In the genomic region with DNA sequence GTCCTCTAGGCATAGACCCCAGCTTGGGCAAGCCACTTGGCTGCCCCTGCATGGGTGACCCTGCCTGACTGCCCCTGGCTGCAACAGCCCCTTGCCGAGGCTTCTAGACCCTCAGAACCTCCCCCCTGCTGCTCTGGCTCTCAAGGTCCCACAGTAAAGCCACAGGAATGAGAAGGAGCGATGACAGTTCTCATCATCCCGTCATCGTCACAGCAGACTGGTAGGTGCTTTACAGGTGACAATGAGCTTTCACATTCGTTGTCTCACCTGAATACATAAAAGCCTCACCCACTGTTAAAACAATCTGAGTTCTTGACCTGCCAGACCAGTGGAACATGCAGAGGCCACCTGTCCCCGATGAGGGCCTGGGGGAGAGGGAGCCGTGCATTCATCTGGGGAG, we compare ENCODE assay signal across 17 cellular contexts. TPM values are rescaled to one million over a fixed set of nuclear protein-coding genes. Genes with fewer than 3 reads are reported as not detected.
DNase-seq lines count a peak whose midpoint lies in the region; ATAC-seq and TF ChIP-seq lines count a peak whose summit lies in the region.
"Had no signal": no experiment of that assay in that cellular context is flagged by ENCODE, and none has a peak within 500 bp of the region (broad histone marks: within the 10 kb centered on the region; RNA-seq: fewer than 3 reads in every experiment).

No MANE protein-coding gene starts in this region.

- no peaks in the 10 kb centered on the region for H3K9me2 ChIP-seq in SK-N-SH
- no peaks in the 10 kb centered on the region for H3K9me2 ChIP-seq in hepatocyte (replicated peaks; ENCODE audit: insufficient read depth)

- H3K4me2 ChIP-seq in SK-N-SH, result peak overlapping the region; percentile 84; the same call in 1 of the 2 replicates
- H3K4me2 ChIP-seq in hepatocyte, result no peak overlapping the region

- peaks cover 30% of the 10 kb centered on the region for H3F3A ChIP-seq in SK-N-SH (replicated peaks; ENCODE audit: insufficient read depth)

- CTCF ChIA-PET in SK-N-SH (lab: Yijun Ruan, JAX), result interaction anchor here (1.5 kb wide), 1 partner anchor 54 kb away, joined by 4 read pairs; no protein-coding TSS in a partner anchor

- H3K9me3 ChIP-seq in SK-N-SH (no peaks in the 10 kb centered on the region), hepatocyte (ENCODE audit: low read depth) (no peaks in the 10 kb centered on the region), suprapubic skin (no peaks in the 10 kb centered on the region)
- H3K9me3 ChIP-seq: spleen had no signal

- TF ChIP-seq EP300 in SK-N-SH (IDR thresholded peaks at IDR 0.05; ENCODE audit: borderline replicate concordance in 1 of 2, low read depth in 1 of 2, low read length in 1 of 2), result no peak
- no peak for TF ChIP-seq EP300 in suprapubic skin (IDR thresholded peaks at IDR 0.05)

- H3K36me3 ChIP-seq in SK-N-SH (replicated peaks in 1 of 2; ENCODE audit: control insufficient read depth in 1 of 2, insufficient read depth in 2 of 2, low read length in 1 of 2), result no peaks in the 10 kb centered on the region
- no peaks in the 10 kb centered on the region for H3K36me3 ChIP-seq in hepatocyte (replicated peaks; ENCODE audit: insufficient read depth, low read depth)
- no peaks in the 10 kb centered on the region for H3K36me3 ChIP-seq in suprapubic skin
- H3K36me3 ChIP-seq: spleen had no signal

- WGBS in SK-N-SH (ENCODE audit: low lambda C conversion rate), result 79% methylated on average over 7 of the region's 7 CpGs
- WGBS in hepatocyte (ENCODE audit: low lambda C conversion rate, missing lambda C conversion rate), result 66% methylated on average over 7 of the region's 7 CpGs
- 64% methylated on average over 7 of the region's 7 CpGs for WGBS in suprapubic skin

- H2AFZ ChIP-seq in SK-N-SH (ENCODE audit: low read depth) (no peak overlapping the region), hepatocyte (no peak overlapping the region)

- no peak for ATAC-seq in SK-N-SH treated with all-trans-retinoic acid at 6 μM for 48 hours

- POLR2A ChIA-PET in SK-N-SH (lab: Yijun Ruan, JAX), result interaction anchor here (0.6 kb wide), 1 partner anchor 22 kb away, joined by 3 read pairs; no protein-coding TSS in a partner anchor

- TF ChIP-seq POLR2A in suprapubic skin (IDR thresholded peaks at IDR 0.05), result no peak

- H3K4me1 ChIP-seq in SK-N-SH (ENCODE audit: control insufficient read depth in 1 of 2, insufficient read depth in 2 of 2, low read depth in 1 of 2, low read length in 1 of 2), result peaks cover 2 to 16% of the 10 kb centered on the region in 2 experiments; a peak in 3 of 4 replicates
- H3K4me1 ChIP-seq in hepatocyte (ENCODE audit: insufficient read depth), result peaks cover 28% of the 10 kb centered on the region
- H3K4me1 ChIP-seq in suprapubic skin, result peaks cover 48% of the 10 kb centered on the region

- no peak overlapping the region for H3K4me3 ChIP-seq in SK-N-SH (ENCODE audit: low read depth in 2 of 2, low read length in 1 of 2)
- no peak overlapping the region for H3K4me3 ChIP-seq in hepatocyte
- no peak overlapping the region for H3K4me3 ChIP-seq in suprapubic skin
- H3K4me3 ChIP-seq: spleen had no signal

- TF ChIP-seq CTCF in SK-N-SH (IDR thresholded peaks at IDR 0.05) (no peak), hepatocyte (IDR thresholded peaks at IDR 0.05; ENCODE audit: poor library complexity) (no peak), suprapubic skin (IDR thresholded peaks at IDR 0.05) (no peak)

- peaks cover 96% of the 10 kb centered on the region for H4K20me1 ChIP-seq in SK-N-SH (ENCODE audit: insufficient read depth)
- peaks cover 11% of the 10 kb centered on the region for H4K20me1 ChIP-seq in hepatocyte (ENCODE audit: insufficient read depth, poor library complexity, severe bottlenecking)

- no peak for DNase-seq in SK-N-SH
- DNase-seq in SW480 (ENCODE audit: low spot score), result peak; percentile 29
- no peak for DNase-seq in hepatocyte (ENCODE audit: low spot score)
- DNase-seq in suprapubic skin (ENCODE audit: low spot score in 2 of 2), result no peak
- DNase-seq in NCI-H1694 treated with DMSO at 0.1 percent for 48 hours (lab: John Stamatoyannopoulos, UW), result no peak
- no peak for DNase-seq in NCI-H524 (lab: John Stamatoyannopoulos, UW)
- DNase-seq in caudate nucleus (lab: John Stamatoyannopoulos, UW), result no peak
- DNase-seq: 8988T; activated CD4-positive, alpha-beta T cell treated with anti-CD3 and anti-CD28 coated beads, Interleukin-2, amount 50 U/mL, for 48 hours; activated naive CD4-positive, alpha-beta T cell treated with anti-CD3 and anti-CD28 coated beads for 36 hours; head of caudate nucleus; naive B cell; NCI-H1436; spleen; stimulated activated CD8-positive, alpha-beta memory T cell treated with anti-CD3 and anti-CD28 coated beads, Interleukin-4, amount 100 ng/mL, for 48 hours; SW 1271 had no signal

- H3K9ac ChIP-seq in SK-N-SH, result no peak overlapping the region

- TF ChIP-seq RAD21 in SK-N-SH (IDR thresholded peaks at IDR 0.05; ENCODE audit: low read length), result no peak

- H3K27ac ChIP-seq in SK-N-SH (ENCODE audit: low read depth in 2 of 2, low read length in 1 of 2) (peak overlapping the region in 1 of 2 experiments; percentile 97; a peak in 2 of 4 replicates), hepatocyte (peak overlapping the region; percentile 89), suprapubic skin (peak overlapping the region; percentile 85), caudate nucleus (ENCODE audit: low read depth, low read length) (no peak overlapping the region)

- H3K27me3 ChIP-seq in SK-N-SH (ENCODE audit: insufficient read depth), result no peaks in the 10 kb centered on the region
- no peaks in the 10 kb centered on the region for H3K27me3 ChIP-seq in hepatocyte
- H3K27me3 ChIP-seq in suprapubic skin, result no peaks in the 10 kb centered on the region
- H3K27me3 ChIP-seq: spleen had no signal

- H3K79me2 ChIP-seq in SK-N-SH (ENCODE audit: insufficient read depth) (peaks cover 90% of the 10 kb centered on the region), hepatocyte (peaks cover 63% of the 10 kb centered on the region)

TF ChIP-seq in SK-N-SH, 30 proteins besides CTCF, POLR2A, EP300 and RAD21:
- TF ChIP-seq, protein P1, sequence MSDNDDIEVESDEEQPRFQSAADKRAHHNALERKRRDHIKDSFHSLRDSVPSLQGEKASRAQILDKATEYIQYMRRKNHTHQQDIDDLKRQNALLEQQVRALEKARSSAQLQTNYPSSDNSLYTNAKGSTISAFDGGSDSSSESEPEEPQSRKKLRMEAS (IDR thresholded peaks at IDR 0.05; ENCODE audit: low read depth), result no peak
TF ChIP-seq in SK-N-SH: peak in this region for 0.

TF ChIP-seq in SK-N-SH treated with all-trans-retinoic acid at 6 μM for 48 hours, 23 proteins besides CTCF, POLR2A, EP300 and RAD21:
- TF ChIP-seq ESRRG (CRISPR knock-in tag; IDR thresholded peaks at IDR 0.05) (no peak), SNAI2 (CRISPR knock-in tag; IDR thresholded peaks at IDR 0.05) (no peak), RARB (CRISPR knock-in tag; IDR thresholded peaks at IDR 0.05) (no peak), ZNF8 (CRISPR knock-in tag; IDR thresholded peaks at IDR 0.05) (no peak), ZNF565 (CRISPR knock-in tag; conservative IDR thresholded peaks at IDR 0.05; ENCODE audit: low read depth) (no peak), TOX (CRISPR knock-in tag; IDR thresholded peaks at IDR 0.05; ENCODE audit: borderline replicate concordance) (no peak), ARNTL (CRISPR knock-in tag; IDR thresholded peaks at IDR 0.05; ENCODE audit: borderline replicate concordance, low read depth) (no peak), OSR1 (CRISPR knock-in tag; IDR thresholded peaks at IDR 0.05) (no peak), ZNF70 (CRISPR knock-in tag; IDR thresholded peaks at IDR 0.05) (no peak), BACH2 (CRISPR knock-in tag; IDR thresholded peaks at IDR 0.05; ENCODE audit: borderline replicate concordance) (no peak)
- TF ChIP-seq, protein P2, sequence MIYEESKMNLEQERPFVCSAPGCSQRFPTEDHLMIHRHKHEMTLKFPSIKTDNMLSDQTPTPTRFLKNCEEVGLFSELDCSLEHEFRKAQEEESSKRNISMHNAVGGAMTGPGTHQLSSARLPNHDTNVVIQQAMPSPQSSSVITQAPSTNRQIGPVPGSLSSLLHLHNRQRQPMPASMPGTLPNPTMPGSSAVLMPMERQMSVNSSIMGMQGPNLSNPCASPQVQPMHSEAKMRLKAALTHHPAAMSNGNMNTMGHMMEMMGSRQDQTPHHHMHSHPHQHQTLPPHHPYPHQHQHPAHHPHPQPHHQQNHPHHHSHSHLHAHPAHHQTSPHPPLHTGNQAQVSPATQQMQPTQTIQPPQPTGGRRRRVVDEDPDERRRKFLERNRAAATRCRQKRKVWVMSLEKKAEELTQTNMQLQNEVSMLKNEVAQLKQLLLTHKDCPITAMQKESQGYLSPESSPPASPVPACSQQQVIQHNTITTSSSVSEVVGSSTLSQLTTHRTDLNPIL (CRISPR knock-in tag; IDR thresholded peaks at IDR 0.05; ENCODE audit: low read depth), result no peak
- TF ChIP-seq, protein P3, sequence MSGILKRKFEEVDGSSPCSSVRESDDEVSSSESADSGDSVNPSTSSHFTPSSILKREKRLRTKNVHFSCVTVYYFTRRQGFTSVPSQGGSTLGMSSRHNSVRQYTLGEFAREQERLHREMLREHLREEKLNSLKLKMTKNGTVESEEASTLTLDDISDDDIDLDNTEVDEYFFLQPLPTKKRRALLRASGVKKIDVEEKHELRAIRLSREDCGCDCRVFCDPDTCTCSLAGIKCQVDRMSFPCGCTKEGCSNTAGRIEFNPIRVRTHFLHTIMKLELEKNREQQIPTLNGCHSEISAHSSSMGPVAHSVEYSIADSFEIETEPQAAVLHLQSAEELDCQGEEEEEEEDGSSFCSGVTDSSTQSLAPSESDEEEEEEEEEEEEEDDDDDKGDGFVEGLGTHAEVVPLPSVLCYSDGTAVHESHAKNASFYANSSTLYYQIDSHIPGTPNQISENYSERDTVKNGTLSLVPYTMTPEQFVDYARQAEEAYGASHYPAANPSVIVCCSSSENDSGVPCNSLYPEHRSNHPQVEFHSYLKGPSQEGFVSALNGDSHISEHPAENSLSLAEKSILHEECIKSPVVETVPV (CRISPR knock-in tag; IDR thresholded peaks at IDR 0.05), result no peak
TF ChIP-seq in SK-N-SH treated with all-trans-retinoic acid at 6 μM for 48 hours: peak in this region for 0.

RNA-seq across cellular contexts. Expression of a gene that starts 36.0 kb away (rescaled TPM):
- polyA plus RNA-seq in SK-N-SH (2012; rRNA removed) (1.8 and 2.1 TPM in 2 replicates), hepatocyte (6.9 and 14.4 TPM in 2 replicates)
- polyA plus RNA-seq in SK-N-SH (2012; cell fraction: cytosol; rRNA removed), result 1.1 and 1.4 TPM in 2 replicates
- polyA plus RNA-seq in SK-N-SH (2012; cell fraction: nucleus; rRNA removed), result 4.3 and 5.7 TPM in 2 replicates
- total RNA-seq in hepatocyte (15.3 and 18.6 TPM in 2 replicates), suprapubic skin (10 to 100 TPM; 38.9 to 62.8 (median 44.2) TPM)
